In the genomic region with DNA sequence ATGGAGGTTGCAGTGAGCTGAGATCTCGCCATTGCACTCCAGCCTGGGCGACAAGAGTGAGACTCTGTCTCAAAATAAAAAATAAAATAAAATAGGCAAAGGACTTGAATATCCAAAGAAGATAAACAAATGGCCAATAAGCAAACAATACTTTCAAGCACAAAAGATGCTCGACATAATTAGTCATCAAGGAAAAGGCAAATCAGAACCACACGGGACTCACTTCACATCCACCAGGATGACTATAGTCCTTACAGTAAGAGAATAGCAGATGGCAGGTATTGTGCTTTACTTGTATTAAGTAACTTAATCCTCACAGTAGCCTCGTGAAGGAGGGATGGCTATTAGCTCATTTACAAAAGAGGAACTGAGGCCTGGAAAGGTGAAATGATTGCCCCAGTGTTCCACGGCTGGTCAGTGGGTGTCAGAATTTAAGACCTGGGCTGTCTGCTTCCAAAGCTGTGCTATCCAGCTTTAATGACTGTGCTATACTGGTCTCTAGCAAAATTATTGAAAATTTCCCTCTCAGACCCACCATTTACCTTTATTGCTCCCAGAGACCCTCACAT, we compare ENCODE assay signal across 24 cellular contexts. TPM values are rescaled to one million over a fixed set of nuclear protein-coding genes. Genes with fewer than 3 reads are reported as not detected.
DNase-seq lines count a peak whose midpoint lies in the region; ATAC-seq, FAIRE-seq and TF ChIP-seq lines count a peak whose summit lies in the region.
"Had no signal": no experiment of that assay in that cellular context is flagged by ENCODE, and none has a peak within 500 bp of the region (broad histone marks: within the 10 kb centered on the region; RNA-seq: fewer than 3 reads in every experiment).

No MANE protein-coding gene starts in this region.

- CTCF ChIA-PET in GM12878 (lab: Yijun Ruan, JAX), result interaction anchor here (0.8 to 1.3 kb wide), 4 partner anchors 9 to 210 kb away, joined by 3 read pairs; no protein-coding TSS in a partner anchor

- no peak overlapping the region for H3K4me2 ChIP-seq in GM12878 (ENCODE audit: control insufficient read depth, insufficient read depth)

- H3K36me3 Mint-ChIP-seq in stimulated activated memory B cell treated with anti-CD40 and anti-IgM and Interleukin-4, amounts not matched to agents 10 μg/mL and 1 μg/mL and 100 μg/mL, for 72 hours, result no peaks in the 10 kb centered on the region
- H3K36me3 Mint-ChIP-seq: activated naive CD8-positive, alpha-beta T cell treated with anti-CD3 and anti-CD28 coated beads, Interleukin-2, amount 10 ng/mL, durations not matched to agents 7 days and 5 days; memory B cell had no signal

- in situ Hi-C loops in GM12878 (cut with MboI), result no loop called here

- H3K36me3 ChIP-seq in GM12878 (ENCODE audit: control insufficient read depth in 2 of 2, insufficient read depth in 2 of 2, low read length in 1 of 2), result no peaks in the 10 kb centered on the region
- H3K36me3 ChIP-seq: BE2C, prostate gland, sigmoid colon, thyroid gland had no signal

- FAIRE-seq in GM12878 (lab: Jason Lieb, UNC), result no peak
- FAIRE-seq: frontal cortex had no signal

- no peak overlapping the region for H3K27ac ChIP-seq in GM12878 (ENCODE audit: control insufficient read depth, insufficient read depth)
- H3K27ac ChIP-seq: prostate gland, sigmoid colon, thyroid gland had no signal

- H3K9me3 ChIP-seq in GM12878 (replicated peaks; ENCODE audit: control insufficient read depth, insufficient read depth, low read length), result no peaks in the 10 kb centered on the region
- H3K9me3 ChIP-seq: BE2C, prostate gland, sigmoid colon, thyroid gland had no signal

- no peak overlapping the region for H3K4me3 ChIP-seq in GM12878
- H3K4me3 ChIP-seq: prostate gland, sigmoid colon, thyroid gland had no signal

- no peaks in the 10 kb centered on the region for H3K9me3 Mint-ChIP-seq in stimulated activated memory B cell treated with anti-CD40 and anti-IgM and Interleukin-4, amounts not matched to agents 10 μg/mL and 1 μg/mL and 100 μg/mL, for 72 hours
- H3K9me3 Mint-ChIP-seq: activated CD4-positive, alpha-beta memory T cell treated with anti-CD3 and anti-CD28 coated beads, Interleukin-2, amount 10 ng/mL, durations not matched to agents 7 days and 5 days; activated naive CD8-positive, alpha-beta T cell treated with anti-CD3 and anti-CD28 coated beads, Interleukin-2, amount 10 ng/mL, durations not matched to agents 7 days and 5 days; activated T-helper 2 cell treated with anti-CD3 and anti-CD28 coated beads, Interferon-gamma antibody, Interleukin-2, Interleukin-4, amounts not matched to agents 10 μg/mL and 5 μg/mL and 100 μg/mL, durations not matched to agents 14 hours and 24 hours and 36 hours; memory B cell; stimulated activated naive CD8-positive, alpha-beta T cell treated with anti-CD3 and anti-CD28 coated beads, Interleukin-15, amount 100 ng/mL, for 72 hours had no signal

- H3K4me3 Mint-ChIP-seq in stimulated activated memory B cell treated with anti-CD40 and anti-IgM and Interleukin-4, amounts not matched to agents 10 μg/mL and 1 μg/mL and 100 μg/mL, for 72 hours, result no peak overlapping the region
- H3K4me3 Mint-ChIP-seq: activated CD4-positive, alpha-beta memory T cell treated with anti-CD3 and anti-CD28 coated beads, Interleukin-2, amount 10 ng/mL, durations not matched to agents 7 days and 5 days; activated naive CD8-positive, alpha-beta T cell treated with anti-CD3 and anti-CD28 coated beads, Interleukin-2, amount 10 ng/mL, durations not matched to agents 7 days and 5 days; memory B cell; stimulated activated naive CD8-positive, alpha-beta T cell treated with anti-CD3 and anti-CD28 coated beads, Interleukin-15, amount 100 ng/mL, for 72 hours had no signal

- RAD21 ChIA-PET in GM12878 (lab: Charles Lee; ENCODE audit: unreplicated experiment), result no interaction called here

- no peak for TF ChIP-seq EP300 in GM12878 (IDR thresholded peaks at IDR 0.05; ENCODE audit: borderline replicate concordance in 1 of 2, control insufficient read depth in 1 of 2, low read depth in 2 of 2, low read length in 2 of 2)

- H3K9ac ChIP-seq in GM12878 (ENCODE audit: control insufficient read depth, insufficient read depth, low read length), result no peak overlapping the region

- TF ChIP-seq CTCF in GM12878 (IDR thresholded peaks at IDR 0.05 in 2 of 3, conservative IDR thresholded peaks at IDR 0.05 in 1 of 3; ENCODE audit: control insufficient read depth in 2 of 3, extremely low read depth in 1 of 3, insufficient read depth in 1 of 3, low read depth in 3 of 3, low read length in 3 of 3), result no peak

- intact Hi-C loops in GM12878 (cut with micrococcal nuclease; ENCODE audit: unreplicated experiment) (loop anchor here (5.0 kb wide), 1 partner anchor 53 kb away; no protein-coding TSS in a partner anchor), posterior vena cava (cut with DNase I) (loop anchor here in 1 of 2 donors (5.0 kb wide), 1 partner anchor 137 kb away; no protein-coding TSS in a partner anchor)

- H3K27me3 Mint-ChIP-seq in stimulated activated memory B cell treated with anti-CD40 and anti-IgM and Interleukin-4, amounts not matched to agents 10 μg/mL and 1 μg/mL and 100 μg/mL, for 72 hours, result peaks cover 27% of the 10 kb centered on the region
- H3K27me3 Mint-ChIP-seq: stimulated activated naive CD8-positive, alpha-beta T cell treated with anti-CD3 and anti-CD28 coated beads, Interleukin-15, amount 100 ng/mL, for 72 hours had no signal

- no peaks in the 10 kb centered on the region; a peak in 1 of 4 replicates for H3K27me3 ChIP-seq in GM12878 (replicated peaks in 1 of 2; ENCODE audit: control insufficient read depth in 2 of 2, insufficient read depth in 2 of 2, low read length in 1 of 2)
- H3K27me3 ChIP-seq: BE2C, sigmoid colon, thyroid gland had no signal

- TF ChIP-seq POLR2A in GM12878 (IDR thresholded peaks at IDR 0.05; ENCODE audit: low read depth, low read length), result no peak

- DNase-seq in SKM-1 treated with dmso at 0.1 percent for 144 hours (lab: John Stamatoyannopoulos, UW; ENCODE audit: unreplicated experiment) (peak; percentile 18), SKM-1 (lab: John Stamatoyannopoulos, UW; ENCODE audit: unreplicated experiment) (no peak), NCI-H524 treated with DMSO at 0.1 percent for 48 hours (lab: John Stamatoyannopoulos, UW) (peak; percentile 78), GM12878 (ENCODE audit: low read depth, low spot score) (no peak), posterior vena cava (ENCODE audit: low spot score) (peak; percentile 5), NCI-H187 treated with DMSO at 0.1 percent for 48 hours (lab: John Stamatoyannopoulos, UW) (no peak)
- DNase-seq: activated CD4-positive, alpha-beta memory T cell treated with anti-CD3 and anti-CD28 coated beads, Interleukin-2, amount 10 ng/mL, durations not matched to agents 7 days and 5 days; activated naive CD8-positive, alpha-beta T cell treated with anti-CD3 and anti-CD28 coated beads, Interleukin-2, amount 10 ng/mL, durations not matched to agents 7 days and 5 days; BE2C; cerebellar nuclear complex; KG1; NCI-H1105; NCI-H2029 treated with DMSO at 0.1 percent for 48 hours; NCI-H510A treated with DMSO at 0.1 percent for 48 hours; sigmoid colon; stimulated activated naive CD8-positive, alpha-beta T cell treated with anti-CD3 and anti-CD28 coated beads, Interleukin-15, amount 100 ng/mL, for 72 hours; thyroid gland had no signal

- TF ChIP-seq RAD21 in GM12878 (IDR thresholded peaks at IDR 0.05; ENCODE audit: insufficient read depth, low read depth, low read length), result no peak

- H2AFZ ChIP-seq in GM12878 (ENCODE audit: control insufficient read depth, low read depth, low read length), result no peak overlapping the region

- H3K79me2 ChIP-seq in GM12878 (ENCODE audit: control insufficient read depth, insufficient read depth, low read length), result no peaks in the 10 kb centered on the region

- WGBS in GM12878 (ENCODE audit: insufficient coverage, insufficient replicate concordance, low lambda C conversion rate, missing lambda C conversion rate), result 16% methylated on average over 6 of the region's 6 CpGs

- H3K4me1 Mint-ChIP-seq in stimulated activated memory B cell treated with anti-CD40 and anti-IgM and Interleukin-4, amounts not matched to agents 10 μg/mL and 1 μg/mL and 100 μg/mL, for 72 hours, result peaks cover 13% of the 10 kb centered on the region

- ATAC-seq in GM12878 (peak; percentile 32; the same call in 2 of the 3 replicates), GM19452 (IDR thresholded peaks at IDR 0.05; ENCODE audit: unreplicated experiment) (no peak)
- ATAC-seq in stimulated activated memory B cell treated with anti-CD40 and anti-IgM and Interleukin-4, amounts not matched to agents 10 μg/mL and 1 μg/mL and 100 μg/mL, for 72 hours, result no peak
- ATAC-seq: Right ventricle myocardium inferior; stimulated activated naive CD8-positive, alpha-beta T cell treated with anti-CD3 and anti-CD28 coated beads, Interleukin-15, amount 100 ng/mL, for 72 hours had no signal

- SMC1A ChIA-PET in GM12878 (lab: Charles Lee; ENCODE audit: uncharacterized antibody, unreplicated experiment), result no interaction called here

- H3K4me1 ChIP-seq in GM12878 (ENCODE audit: control insufficient read depth, insufficient read depth, low read length), result no peaks in the 10 kb centered on the region; the same call in 1 of the 2 replicates
- H3K4me1 ChIP-seq: prostate gland, thyroid gland had no signal

- H3K27ac Mint-ChIP-seq in stimulated activated memory B cell treated with anti-CD40 and anti-IgM and Interleukin-4, amounts not matched to agents 10 μg/mL and 1 μg/mL and 100 μg/mL, for 72 hours, result no peak overlapping the region
- H3K27ac Mint-ChIP-seq: activated CD4-positive, alpha-beta memory T cell treated with anti-CD3 and anti-CD28 coated beads, Interleukin-2, amount 10 ng/mL, durations not matched to agents 7 days and 5 days; activated naive CD8-positive, alpha-beta T cell treated with anti-CD3 and anti-CD28 coated beads, Interleukin-2, amount 10 ng/mL, durations not matched to agents 7 days and 5 days; activated T-helper 2 cell treated with anti-CD3 and anti-CD28 coated beads, Interferon-gamma antibody, Interleukin-2, Interleukin-4, amounts not matched to agents 10 μg/mL and 5 μg/mL and 100 μg/mL, durations not matched to agents 14 hours and 24 hours and 36 hours; memory B cell; stimulated activated naive CD8-positive, alpha-beta T cell treated with anti-CD3 and anti-CD28 coated beads, Interleukin-15, amount 100 ng/mL, for 72 hours had no signal

- POLR2A ChIA-PET in GM12878 (lab: Charles Lee), result no interaction called here

- H4K20me1 ChIP-seq in GM12878 (ENCODE audit: control insufficient read depth, insufficient read depth), result no peaks in the 10 kb centered on the region

- BruUV-seq in GM12878 (replicated peaks; lab: Mats Ljungman, UMichigan), result no TSS peak

RNA-seq across cellular contexts. Expression of a gene that starts 40.2 kb away (rescaled TPM):
- 0.94 and 1.0 TPM in 2 replicates for total RNA-seq in GM12878 (2013; cell fraction: nucleolus; rRNA removed)
- not detected in 2 replicates for total RNA-seq in GM12878 (2014; rRNA removed)
- total RNA-seq in GM12878 (2014; rRNA removed; fragmentation: Illumina TruSeq; extraction: Trizol), result not detected in 2 replicates
- total RNA-seq in GM12878 (2021), result 0.11 and 0.46 TPM in 2 replicates
- polyA plus RNA-seq in GM12878 (2011; ENCODE audit: low read depth), result not detected
- 2.4 and 2.7 TPM in 2 replicates for polyA plus RNA-seq in GM12878 (2011; rRNA removed)
- polyA plus RNA-seq in GM12878 (2011; cell fraction: cytosol; rRNA removed), result 2.1 and 2.2 TPM in 2 replicates
- polyA plus RNA-seq in GM12878 (2011; cell fraction: nucleus; rRNA removed), result 3.8 and 4.5 TPM in 2 replicates
- polyA plus RNA-seq in GM12878 (2012), result 0.19 and 0.24 TPM in 2 replicates
- 0.02 and 0.07 TPM in 2 replicates for polyA plus RNA-seq in GM12878 (2014; fragmentation: Illumina TruSeq; extraction: Trizol)
- polyA plus RNA-seq in GM12878 (2014; fragmentation: Nextera tagmentation; extraction: Ambion mirVana), result not detected
- 0.01 TPM in 1 of 2 replicates, not detected in the other for polyA plus RNA-seq in GM12878 (2014; rRNA removed)
- polyA plus RNA-seq in GM12878 (2016; fragmentation: Nextera tagmentation; extraction: Ambion mirVana), result under 1 TPM; 0.13 to 0.20 TPM
- 2.9 and 3.8 TPM in 2 replicates for polyA minus RNA-seq in GM12878 (2011; rRNA and poly(A)+ RNA removed)
- polyA minus RNA-seq in GM12878 (2011; cell fraction: cytosol; rRNA and poly(A)+ RNA removed), result 0.80 and 1.8 TPM in 2 replicates
- polyA minus RNA-seq in GM12878 (2011; cell fraction: nucleus; rRNA and poly(A)+ RNA removed), result 3.1 and 3.3 TPM in 2 replicates
- 100 to 1,000 TPM; 114 to 124 TPM for total RNA-seq in posterior vena cava

Comparison
In these comparisons a context has a peak if more than half of its experiments do, and no peak if none do; other contexts are left out.
1. DNase-seq: peak in SKM-1 treated with dmso at 0.1 percent for 144 hours (single experiment), NCI-H524 treated with DMSO at 0.1 percent for 48 hours (single experiment) and posterior vena cava (single experiment); none in SKM-1 (single experiment), GM12878 (single experiment) and NCI-H187 treated with DMSO at 0.1 percent for 48 hours (single experiment).
2. RNA of a gene that starts 40.2 kb away (total RNA-seq): 114 to 124 TPM in posterior vena cava; 0.11 to 1.0 TPM in GM12878; every median in the first group is over 10 times any median in the second.